Comparison of ENCODE assay signal across 23 cellular contexts in the genomic region with DNA sequence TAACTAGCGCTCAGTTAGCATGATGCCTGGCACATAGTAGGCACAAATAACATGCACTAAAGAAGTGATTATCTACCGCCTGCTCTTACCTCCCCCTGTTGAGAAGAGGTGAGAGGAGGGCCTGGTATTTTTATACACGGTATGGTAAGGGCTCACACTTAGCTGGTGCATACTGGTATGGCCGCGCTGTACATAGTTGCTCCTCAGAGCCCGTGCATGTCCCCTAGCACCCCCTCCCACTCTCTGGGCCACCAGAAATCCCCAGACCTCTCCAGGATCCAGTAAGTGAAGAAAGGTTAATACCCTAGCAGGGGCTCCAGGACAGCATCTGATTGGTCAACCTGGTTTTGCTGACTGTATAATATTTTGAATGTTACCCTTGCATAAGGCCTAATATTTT.
"Had no signal": no experiment of that assay in that cellular context is flagged by ENCODE, and none has a peak within 500 bp of the region (broad histone marks: within the 10 kb centered on the region; RNA-seq: fewer than 3 reads in every experiment).

No MANE protein-coding gene starts in this region.

- H3K4me1 ChIP-seq: colonic mucosa, esophagus squamous epithelium, foreskin keratinocyte, gastrocnemius medialis, gastroesophageal sphincter, heart left ventricle, heart right ventricle had no signal

- H3K27me3 ChIP-seq: colonic mucosa, esophagus squamous epithelium, foreskin keratinocyte, gastrocnemius medialis had no signal

- H3K9me3 ChIP-seq: colonic mucosa, esophagus squamous epithelium, gastrocnemius medialis, gastroesophageal sphincter, heart left ventricle, heart right ventricle had no signal

- H3K4me3 ChIP-seq: colonic mucosa, coronary artery, dorsolateral prefrontal cortex, esophagus squamous epithelium, gastrocnemius medialis, gastroesophageal sphincter, heart left ventricle, heart right ventricle had no signal

- DNase-seq: colonic mucosa; cortex of kidney; dermis blood vessel endothelial cell; dorsolateral prefrontal cortex; effector CD4-positive, alpha-beta T cell; effector CD8-positive, alpha-beta T cell; effector memory CD4-positive, alpha-beta T cell; effector memory CD8-positive, alpha-beta T cell; endodermal cell; erythroblast; esophagus squamous epithelium; foreskin fibroblast; foreskin keratinocyte; foreskin melanocyte; gastrocnemius medialis; glutamatergic neuron; head of caudate nucleus; heart left ventricle; heart right ventricle had no signal

- ATAC-seq: effector memory CD8-positive, alpha-beta T cell; esophagus mucosa; foreskin keratinocyte; gastrocnemius medialis; gastroesophageal sphincter; heart left ventricle; heart right ventricle had no signal

- H3K36me3 ChIP-seq: colonic mucosa, esophagus squamous epithelium, gastrocnemius medialis, gastroesophageal sphincter, heart left ventricle, heart right ventricle had no signal

- H3K27ac ChIP-seq: colonic mucosa, coronary artery, dorsolateral prefrontal cortex, epithelial cell of prostate, esophagus squamous epithelium, foreskin keratinocyte, gastrocnemius medialis, gastroesophageal sphincter, heart left ventricle, heart right ventricle had no signal
